In genomic region chr19:13987101-13987890, GRCh38 we compare ENCODE assay signal across 9 cellular contexts. TPM values are rescaled to one million over a fixed set of nuclear protein-coding genes. Genes with fewer than 3 reads are reported as not detected.
DNase-seq lines count a peak whose midpoint lies in the region; ATAC-seq and TF ChIP-seq lines count a peak whose summit lies in the region.
"Had no signal": no experiment of that assay in that cellular context is flagged by ENCODE, and none has a peak within 500 bp of the region (broad histone marks: within the 10 kb centered on the region; RNA-seq: fewer than 3 reads in every experiment).

No MANE protein-coding gene starts in this region.

- peaks cover 13% of the 10 kb centered on the region for H3F3A ChIP-seq in SK-N-SH (replicated peaks; ENCODE audit: insufficient read depth)

- TF ChIP-seq CTCF in SK-N-SH (IDR thresholded peaks at IDR 0.05), result no peak
- TF ChIP-seq CTCF in testis (IDR thresholded peaks at IDR 0.05), result no peak

- ATAC-seq in SK-N-SH treated with all-trans-retinoic acid at 6 μM for 48 hours (no peak), HG03175 (IDR thresholded peaks at IDR 0.05; ENCODE audit: unreplicated experiment) (no peak), GM19324 (IDR thresholded peaks at IDR 0.05; ENCODE audit: low FRiP score, unreplicated experiment) (no peak)

- H3K4me1 ChIP-seq in SK-N-SH (ENCODE audit: control insufficient read depth in 1 of 2, insufficient read depth in 2 of 2, low read depth in 1 of 2, low read length in 1 of 2) (peaks cover 16 to 24% of the 10 kb centered on the region in 2 experiments; a peak in 3 of 4 replicates), testis (peaks cover 21% of the 10 kb centered on the region)

- no peaks in the 10 kb centered on the region for H3K9me3 Mint-ChIP-seq in activated T-cell treated with anti-CD3 and anti-CD28 coated beads, Interleukin-2, amount 50 U/mL, for 24 hours

- peak overlapping the region; percentile 88 for H2AFZ ChIP-seq in SK-N-SH (ENCODE audit: low read depth)

- H3K27me3 ChIP-seq in SK-N-SH (ENCODE audit: insufficient read depth), result no peaks in the 10 kb centered on the region
- no peaks in the 10 kb centered on the region for H3K27me3 ChIP-seq in testis

- H3K36me3 ChIP-seq in SK-N-SH (replicated peaks in 1 of 2; ENCODE audit: control insufficient read depth in 1 of 2, insufficient read depth in 2 of 2, low read length in 1 of 2) (peaks cover 0 to 3% of the 10 kb centered on the region in 2 experiments), testis (ENCODE audit: low read depth, missing control alignments) (no peaks in the 10 kb centered on the region)

- peaks cover 48% of the 10 kb centered on the region for H3K36me3 Mint-ChIP-seq in activated T-cell treated with anti-CD3 and anti-CD28 coated beads, Interleukin-2, amount 50 U/mL, for 24 hours (ENCODE audit: low read depth)

- no peak for TF ChIP-seq RAD21 in SK-N-SH (IDR thresholded peaks at IDR 0.05; ENCODE audit: low read length)

- no peaks in the 10 kb centered on the region for H3K9me2 ChIP-seq in SK-N-SH

- peak overlapping the region; percentile 67 for H3K4me3 Mint-ChIP-seq in activated T-cell treated with anti-CD3 and anti-CD28 coated beads, Interleukin-2, amount 50 U/mL, for 24 hours

- peaks cover 75% of the 10 kb centered on the region for H3K4me1 Mint-ChIP-seq in activated T-cell treated with anti-CD3 and anti-CD28 coated beads, Interleukin-2, amount 50 U/mL, for 24 hours (ENCODE audit: low read depth)

- peak overlapping the region; percentile 73 to 87 for H3K27ac ChIP-seq in SK-N-SH (ENCODE audit: low read depth in 2 of 2, low read length in 1 of 2)
- peak overlapping the region; percentile 79 to 80 for H3K27ac ChIP-seq in testis

- H3K27ac Mint-ChIP-seq in activated T-cell treated with anti-CD3 and anti-CD28 coated beads, Interleukin-2, amount 50 U/mL, for 24 hours, result peak overlapping the region; percentile 97

- TF ChIP-seq POLR2A in testis (IDR thresholded peaks at IDR 0.05), result no peak

- peak overlapping the region; percentile 58 for H3K9ac ChIP-seq in SK-N-SH

- H3K27me3 Mint-ChIP-seq in activated T-cell treated with anti-CD3 and anti-CD28 coated beads, Interleukin-2, amount 50 U/mL, for 24 hours, result no peaks in the 10 kb centered on the region

- TF ChIP-seq EP300 in SK-N-SH (IDR thresholded peaks at IDR 0.05; ENCODE audit: borderline replicate concordance in 1 of 2, low read depth in 1 of 2, low read length in 1 of 2), result no peak

- H4K20me1 ChIP-seq in SK-N-SH (ENCODE audit: insufficient read depth), result no peaks in the 10 kb centered on the region

- POLR2A ChIA-PET in SK-N-SH (lab: Yijun Ruan, JAX), result no interaction called here

- H3K79me2 ChIP-seq in SK-N-SH (ENCODE audit: insufficient read depth), result no peaks in the 10 kb centered on the region

- H3K4me2 ChIP-seq in SK-N-SH, result peak overlapping the region; percentile 81

- DNase-seq in SK-N-SH, result peak; percentile 53
- no peak for DNase-seq in activated T-cell treated with anti-CD3 and anti-CD28 coated beads, Interleukin-2, amount 50 U/mL, for 24 hours
- DNase-seq in islet precursor cell, result peak; percentile 69
- peak; percentile 32 for DNase-seq in testis
- DNase-seq in NCI-H1105 treated with DMSO at 0.1 percent for 48 hours (lab: John Stamatoyannopoulos, UW), result no peak

- CTCF ChIA-PET in SK-N-SH (lab: Yijun Ruan, JAX), result interaction anchor here (1.0 to 1.4 kb wide), 2 partner anchors 27 to 44 kb away, joined by 4 to 5 read pairs; partner anchors contain the start of gene IL27RA

- WGBS in SK-N-SH (ENCODE audit: low lambda C conversion rate), result 95% methylated on average over 14 of the region's 17 CpGs
- 61 to 67% methylated on average over 17 of the region's 17 CpGs for WGBS in testis, 2 donors

- intact Hi-C loops in testis (cut with DNase I; ENCODE audit: low total_unique reads), result no loop called here

- H3K4me3 ChIP-seq in SK-N-SH (ENCODE audit: low read depth in 2 of 2, low read length in 1 of 2) (no peak overlapping the region), testis (no peak overlapping the region)

- H3K9me3 ChIP-seq in SK-N-SH, result no peaks in the 10 kb centered on the region
- no peaks in the 10 kb centered on the region for H3K9me3 ChIP-seq in testis

TF ChIP-seq in SK-N-SH, 30 proteins besides CTCF, POLR2A, EP300 and RAD21 (continues in another document):
- TF ChIP-seq MAX (IDR thresholded peaks at IDR 0.05; ENCODE audit: low read depth), result no peak
- TF ChIP-seq, protein P1, sequence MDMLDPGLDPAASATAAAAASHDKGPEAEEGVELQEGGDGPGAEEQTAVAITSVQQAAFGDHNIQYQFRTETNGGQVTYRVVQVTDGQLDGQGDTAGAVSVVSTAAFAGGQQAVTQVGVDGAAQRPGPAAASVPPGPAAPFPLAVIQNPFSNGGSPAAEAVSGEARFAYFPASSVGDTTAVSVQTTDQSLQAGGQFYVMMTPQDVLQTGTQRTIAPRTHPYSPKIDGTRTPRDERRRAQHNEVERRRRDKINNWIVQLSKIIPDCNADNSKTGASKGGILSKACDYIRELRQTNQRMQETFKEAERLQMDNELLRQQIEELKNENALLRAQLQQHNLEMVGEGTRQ (IDR thresholded peaks at IDR 0.05; ENCODE audit: borderline replicate concordance, low read depth, low read length), result no peak
- TF ChIP-seq JUND (IDR thresholded peaks at IDR 0.05), result no peak
- no peak for TF ChIP-seq IRF3 (IDR thresholded peaks at IDR 0.05; ENCODE audit: low read depth, low read length)

TF ChIP-seq in SK-N-SH treated with all-trans-retinoic acid at 6 μM for 48 hours, 23 proteins besides CTCF, POLR2A, EP300 and RAD21:
- TF ChIP-seq ZFP3 (CRISPR knock-in tag; IDR thresholded peaks at IDR 0.05), result no peak

RNA-seq across cellular contexts. Expression of gene RFX1, which starts 18.8 kb away (rescaled TPM):
- 0.54 and 1.5 TPM in 2 replicates for polyA plus RNA-seq in SK-N-SH (2012; rRNA removed)
- polyA plus RNA-seq in SK-N-SH (2012; cell fraction: cytosol; rRNA removed), result 0.64 and 1.2 TPM in 2 replicates
- polyA plus RNA-seq in SK-N-SH (2012; cell fraction: nucleus; rRNA removed), result 6.2 and 9.3 TPM in 2 replicates
- total RNA-seq in testis, result 10 to 100 TPM; 18.3 to 24.2 TPM
- 40.9 TPM for polyA plus RNA-seq in testis (ENCODE audit: insufficient read depth, low read depth, low replicate concordance)

RNA-seq across cellular contexts. Expression of gene DCAF15, which starts 35.0 kb away (rescaled TPM):
- polyA plus RNA-seq in SK-N-SH (2012; rRNA removed), result 36.7 and 55.6 TPM in 2 replicates
- polyA plus RNA-seq in SK-N-SH (2012; cell fraction: cytosol; rRNA removed), result 12.5 and 21.6 TPM in 2 replicates
- polyA plus RNA-seq in SK-N-SH (2012; cell fraction: nucleus; rRNA removed), result 239 and 253 TPM in 2 replicates
- 10 to 100 TPM; 79.3 to 82.6 TPM for total RNA-seq in testis
- polyA plus RNA-seq in testis (ENCODE audit: insufficient read depth, low read depth, low replicate concordance), result 151 TPM

RNA-seq across cellular contexts. Expression of gene RLN3, which starts 40.7 kb away (rescaled TPM):
- polyA plus RNA-seq in SK-N-SH (2012; rRNA removed) (not detected in 2 replicates), testis (ENCODE audit: insufficient read depth, low read depth, low replicate concordance) (1.7 TPM)
- polyA plus RNA-seq in SK-N-SH (2012; cell fraction: cytosol; rRNA removed), result not detected in 2 replicates
- not detected in 2 replicates for polyA plus RNA-seq in SK-N-SH (2012; cell fraction: nucleus; rRNA removed)
- total RNA-seq in testis, result not detected
- total RNA-seq: frontal cortex had no signal

RNA-seq across cellular contexts. Expression of gene IL27RA, which starts 44.3 kb away (rescaled TPM):
- polyA plus RNA-seq in SK-N-SH (2012; rRNA removed), result 9.3 TPM in 2 replicates
- 5.5 and 7.5 TPM in 2 replicates for polyA plus RNA-seq in SK-N-SH (2012; cell fraction: cytosol; rRNA removed)
- 6.4 and 7.6 TPM in 2 replicates for polyA plus RNA-seq in SK-N-SH (2012; cell fraction: nucleus; rRNA removed)
- 1 to 10 TPM; 3.5 to 4.9 TPM for total RNA-seq in testis
- polyA plus RNA-seq in testis (ENCODE audit: insufficient read depth, low read depth, low replicate concordance), result 5.2 TPM

RNA-seq across cellular contexts. Expression of gene PODNL1, which starts 49.1 kb away (rescaled TPM):
- polyA plus RNA-seq in SK-N-SH (2012; rRNA removed) (4.2 and 7.5 TPM in 2 replicates), testis (ENCODE audit: insufficient read depth, low read depth, low replicate concordance) (5.8 TPM)
- polyA plus RNA-seq in SK-N-SH (2012; cell fraction: cytosol; rRNA removed), result 5.1 and 7.2 TPM in 2 replicates
- polyA plus RNA-seq in SK-N-SH (2012; cell fraction: nucleus; rRNA removed), result 11.8 and 14.5 TPM in 2 replicates
- 10 to 100 TPM; 12.6 to 14.6 TPM for total RNA-seq in testis

Comparison
In these comparisons a context has a peak if more than half of its experiments do, and no peak if none do; other contexts are left out.
1. DNase-seq: peak in SK-N-SH (single experiment), islet precursor cell (single experiment) and testis (single experiment); none in activated T-cell treated with anti-CD3 and anti-CD28 coated beads, Interleukin-2, amount 50 U/mL, for 24 hours (single experiment) and NCI-H1105 treated with DMSO at 0.1 percent for 48 hours (single experiment).